ENCODE assay signal across 8 cellular contexts in the genomic region with DNA sequence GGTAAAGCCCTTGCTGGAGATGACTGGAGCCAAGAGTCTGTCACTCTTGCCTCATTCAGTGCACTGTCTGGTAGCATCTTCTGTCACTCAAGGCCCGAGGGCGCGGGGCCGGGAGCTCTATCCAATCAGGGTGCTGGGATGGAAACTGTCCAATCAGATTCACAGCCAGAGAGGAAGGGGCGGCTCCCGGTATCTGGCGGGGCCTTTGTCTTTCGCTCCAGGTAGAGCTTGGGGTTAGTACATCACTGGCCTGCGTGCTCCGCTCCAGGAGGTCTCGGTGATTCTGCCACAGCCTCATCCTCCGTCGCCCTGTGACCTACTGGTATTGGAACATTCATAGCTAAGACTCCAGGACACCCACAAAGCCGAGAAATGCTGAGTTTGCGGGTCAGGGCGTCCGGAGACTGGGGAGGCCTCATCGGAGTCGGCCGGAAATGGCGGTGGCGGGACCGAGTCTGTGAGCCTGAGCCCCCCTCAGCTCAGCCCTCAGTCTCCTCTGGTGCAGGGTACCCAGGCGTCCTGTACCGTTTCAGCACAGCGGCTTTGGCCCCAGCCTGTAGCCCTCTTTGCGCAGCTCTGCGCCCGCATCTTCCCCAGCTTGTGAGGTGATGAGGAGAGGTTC. TPM values are rescaled to one million over a fixed set of nuclear protein-coding genes. Genes with fewer than 3 reads are reported as not detected.
DNase-seq lines count a peak whose midpoint lies in the region; ATAC-seq lines count a peak whose summit lies in the region.

No MANE protein-coding gene starts in this region.

- peak overlapping the region; percentile 36 to 60 for H3K4me3 ChIP-seq in esophagus (ENCODE audit: low read depth in 1 of 2, low read length in 2 of 2)
- H3K4me3 ChIP-seq in mucosa of rectum (ENCODE audit: low read length in 2 of 2): peak overlapping the region; percentile 71 to 74

- H3K27ac ChIP-seq in esophagus (ENCODE audit: low read depth in 2 of 2, low read length in 1 of 2) (no peak overlapping the region), mucosa of rectum (ENCODE audit: low read depth in 2 of 2, low read length in 2 of 2) (no peak overlapping the region)

- H3K9ac ChIP-seq in mucosa of rectum (ENCODE audit: low read depth in 1 of 2, low read length in 2 of 2): no peak overlapping the region

- H3K4me1 ChIP-seq in esophagus (ENCODE audit: control insufficient read depth in 2 of 2, insufficient read depth in 2 of 2, low read length in 1 of 2): peaks cover 0 to 2% of the 10 kb centered on the region in 2 donors
- H3K4me1 ChIP-seq in mucosa of rectum (ENCODE audit: control insufficient read depth in 2 of 2, insufficient read depth in 2 of 2, low read length in 2 of 2): peaks cover 0 to 2% of the 10 kb centered on the region in 2 donors

- peak; percentile 99 for ATAC-seq in HG03103 (IDR thresholded peaks at IDR 0.05; ENCODE audit: low read depth, unreplicated experiment)

- H3K36me3 ChIP-seq in esophagus (ENCODE audit: control insufficient read depth in 2 of 2, insufficient read depth in 2 of 2, low read length in 1 of 2): no peaks in the 10 kb centered on the region
- no peaks in the 10 kb centered on the region for H3K36me3 ChIP-seq in mucosa of rectum (ENCODE audit: control insufficient read depth in 2 of 2, insufficient read depth in 2 of 2, low read length in 2 of 2)

- H3K27me3 ChIP-seq in esophagus (ENCODE audit: control insufficient read depth in 1 of 2, insufficient read depth in 2 of 2, low read length in 2 of 2) (no peaks in the 10 kb centered on the region), mucosa of rectum (ENCODE audit: control insufficient read depth in 2 of 2, insufficient read depth in 2 of 2, low read length in 2 of 2) (no peaks in the 10 kb centered on the region)

- 9% methylated on average over 29 of the region's 29 CpGs for WGBS in esophagus, 2 donors

- DNase-seq in NCI-H2171 treated with DMSO at 0.1 percent for 48 hours (lab: John Stamatoyannopoulos, UW): peak; percentile 6
- no peak for DNase-seq in NCI-H2171 (lab: John Stamatoyannopoulos, UW)
- peak; percentile 71 for DNase-seq in NCI-H748 treated with DMSO at 0.1 percent for 48 hours (lab: John Stamatoyannopoulos, UW)
- DNase-seq in activated T-cell treated with anti-CD3 and anti-CD28 coated beads for 4 hours: peak; percentile 77
- DNase-seq in stimulated activated CD8-positive, alpha-beta memory T cell treated with anti-CD3 and anti-CD28 coated beads, Interleukin-4, amount 100 ng/mL, for 1 hour (ENCODE audit: low read depth in 2 of 2, low spot score in 1 of 2): peak; percentile 24 to 68

- H3K9me3 ChIP-seq in esophagus (ENCODE audit: control insufficient read depth in 2 of 2, insufficient read depth in 1 of 2, low read depth in 1 of 2, low read length in 1 of 2): no peaks in the 10 kb centered on the region
- H3K9me3 ChIP-seq in mucosa of rectum (ENCODE audit: control insufficient read depth in 2 of 2, low read length in 2 of 2): no peaks in the 10 kb centered on the region

RNA-seq across cellular contexts. Expression of gene ZNF430, which starts 20.6 kb away (rescaled TPM):
- polyA plus RNA-seq in esophagus: 1 to 10 TPM; 4.2 to 5.9 TPM
